ENCODE assay signal across 20 cellular contexts in the genomic region with DNA sequence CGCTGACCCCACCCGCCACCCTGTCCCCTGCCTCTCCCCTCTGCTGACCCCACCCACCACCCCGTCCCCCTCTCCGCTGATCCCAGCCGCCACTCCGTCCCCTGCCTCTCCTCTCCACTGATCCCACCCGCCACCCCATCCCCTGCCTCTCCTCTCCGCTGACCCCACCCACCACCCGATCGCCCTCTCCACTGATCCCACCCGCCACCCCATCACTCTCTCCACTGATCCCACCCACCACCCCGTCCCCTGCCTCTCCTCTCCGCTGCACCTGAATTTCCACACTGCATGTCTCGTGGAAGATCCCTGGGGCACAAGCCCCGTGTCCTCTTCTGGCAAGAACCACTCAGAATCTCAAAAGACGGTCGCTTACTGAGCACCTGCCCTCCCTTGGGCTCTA. TPM values are rescaled to one million over a fixed set of nuclear protein-coding genes. Genes with fewer than 3 reads are reported as not detected.
DNase-seq lines count a peak whose midpoint lies in the region; ATAC-seq, FAIRE-seq and TF ChIP-seq lines count a peak whose summit lies in the region.
"Had no signal": no experiment of that assay in that cellular context is flagged by ENCODE, and none has a peak within 500 bp of the region (broad histone marks: within the 10 kb centered on the region; RNA-seq: fewer than 3 reads in every experiment).

No MANE protein-coding gene starts in this region.

- FAIRE-seq in kidney (lab: Jason Lieb, UNC) = no peak
- FAIRE-seq: A549, D721Med, GM12892 had no signal

- DNase-seq in natural killer cell treated with Interleukin-12 subunit alpha and Interleukin-12 subunit beta and Interleukin-15 and Interleukin-18, amount 100 ng/mL, for 72 hours (ENCODE audit: low spot score) = peak; percentile 35
- DNase-seq in natural killer cell (no peak), kidney (peak; percentile 35), posterior vena cava (ENCODE audit: low spot score) (peak; percentile 12), upper lobe of right lung (peak; percentile 27), immature natural killer cell (no peak), COLO668 (lab: John Stamatoyannopoulos, UW; ENCODE audit: unreplicated experiment) (no peak)
- DNase-seq in activated naive CD4-positive, alpha-beta T cell treated with anti-CD3 and anti-CD28 coated beads for 36 hours = no peak
- DNase-seq: BE2C; CD4-positive, alpha-beta memory T cell; COR-L47; DMS153; DND-41; GDM1; H7 had no signal

- no peaks in the 10 kb centered on the region for H3K4me1 Mint-ChIP-seq in natural killer cell treated with Interleukin-12 subunit alpha and Interleukin-12 subunit beta and Interleukin-15 and Interleukin-18, amount 100 ng/mL, for 72 hours (ENCODE audit: low read depth in 2 of 2)
- H3K4me1 Mint-ChIP-seq in natural killer cell (no peaks in the 10 kb centered on the region), immature natural killer cell (no peaks in the 10 kb centered on the region)
- H3K4me1 Mint-ChIP-seq in activated naive CD4-positive, alpha-beta T cell treated with anti-CD3 and anti-CD28 coated beads for 36 hours (ENCODE audit: low read depth) = no peaks in the 10 kb centered on the region
- H3K4me1 Mint-ChIP-seq: CD4-positive, alpha-beta memory T cell; GM23338 had no signal

- H3K4me3 ChIP-seq in kidney (ENCODE audit: low read length in 2 of 2) (no peak overlapping the region), upper lobe of right lung (no peak overlapping the region)
- H3K4me3 ChIP-seq: A549, GM23338 had no signal

- intact Hi-C loops in natural killer cell (cut with micrococcal nuclease) = no loop called here
- intact Hi-C loops in kidney (cut with DNase I) = no loop called here
- intact Hi-C loops in posterior vena cava (cut with DNase I) = no loop called here
- intact Hi-C loops in upper lobe of right lung (cut with DNase I) = no loop called here
- intact Hi-C loops in activated naive CD4-positive, alpha-beta T cell treated with anti-CD3 and anti-CD28 coated beads for 36 hours (cut with micrococcal nuclease) = no loop called here

- no peak for ATAC-seq in natural killer cell treated with Interleukin-12 subunit alpha and Interleukin-12 subunit beta and Interleukin-15 and Interleukin-18, amount 100 ng/mL, for 72 hours
- no peak for ATAC-seq in natural killer cell
- ATAC-seq in upper lobe of right lung = no peak
- ATAC-seq: A549, GM23338 had no signal

- TF ChIP-seq CTCF in natural killer cell (IDR thresholded peaks at IDR 0.05) (no peak), kidney (IDR thresholded peaks at IDR 0.05; ENCODE audit: borderline replicate concordance, extremely low read depth, insufficient read depth) (no peak), upper lobe of right lung (IDR thresholded peaks at IDR 0.05) (no peak)

- no peak overlapping the region for H3K9ac ChIP-seq in kidney (ENCODE audit: low read length in 2 of 2)

- no peaks in the 10 kb centered on the region for H3K27me3 ChIP-seq in upper lobe of right lung
- H3K27me3 ChIP-seq: BE2C had no signal

- no peak overlapping the region for H3K4me3 Mint-ChIP-seq in natural killer cell treated with Interleukin-12 subunit alpha and Interleukin-12 subunit beta and Interleukin-15 and Interleukin-18, amount 100 ng/mL, for 72 hours
- H3K4me3 Mint-ChIP-seq in natural killer cell (no peak overlapping the region), immature natural killer cell (no peak overlapping the region)
- H3K4me3 Mint-ChIP-seq in activated naive CD4-positive, alpha-beta T cell treated with anti-CD3 and anti-CD28 coated beads for 36 hours = no peak overlapping the region
- H3K4me3 Mint-ChIP-seq: CD4-positive, alpha-beta memory T cell; GM23338 had no signal

- no peak overlapping the region for H3K27ac Mint-ChIP-seq in natural killer cell treated with Interleukin-12 subunit alpha and Interleukin-12 subunit beta and Interleukin-15 and Interleukin-18, amount 100 ng/mL, for 72 hours
- H3K27ac Mint-ChIP-seq in natural killer cell (no peak overlapping the region), immature natural killer cell (no peak overlapping the region)
- no peak overlapping the region for H3K27ac Mint-ChIP-seq in activated naive CD4-positive, alpha-beta T cell treated with anti-CD3 and anti-CD28 coated beads for 36 hours
- H3K27ac Mint-ChIP-seq: CD4-positive, alpha-beta memory T cell; GM23338 had no signal

- H3K9me3 ChIP-seq in kidney (ENCODE audit: control insufficient read depth in 1 of 2, low read length in 2 of 2) (no peaks in the 10 kb centered on the region), upper lobe of right lung (no peaks in the 10 kb centered on the region)
- H3K9me3 ChIP-seq: A549, BE2C had no signal

- no peaks in the 10 kb centered on the region for H3K36me3 Mint-ChIP-seq in natural killer cell treated with Interleukin-12 subunit alpha and Interleukin-12 subunit beta and Interleukin-15 and Interleukin-18, amount 100 ng/mL, for 72 hours
- no peaks in the 10 kb centered on the region for H3K36me3 Mint-ChIP-seq in natural killer cell
- no peaks in the 10 kb centered on the region for H3K36me3 Mint-ChIP-seq in immature natural killer cell
- H3K36me3 Mint-ChIP-seq in activated naive CD4-positive, alpha-beta T cell treated with anti-CD3 and anti-CD28 coated beads for 36 hours (ENCODE audit: low read depth) = no peaks in the 10 kb centered on the region
- H3K36me3 Mint-ChIP-seq: CD4-positive, alpha-beta memory T cell had no signal

- H3K4me1 ChIP-seq in kidney (ENCODE audit: control insufficient read depth in 1 of 2, insufficient read depth in 1 of 2, low read depth in 1 of 2, low read length in 2 of 2) (no peaks in the 10 kb centered on the region), upper lobe of right lung (no peaks in the 10 kb centered on the region)
- H3K4me1 ChIP-seq: A549 had no signal

- CTCF ChIA-PET in activated naive CD4-positive, alpha-beta T cell treated with anti-CD3 and anti-CD28 coated beads for 36 hours (lab: Charles Lee) = no interaction called here

- H3K27ac ChIP-seq in kidney (ENCODE audit: low read depth in 2 of 2, low read length in 2 of 2) (no peak overlapping the region), upper lobe of right lung (no peak overlapping the region)
- H3K27ac ChIP-seq: A549, C4-2B had no signal

- H3K27me3 Mint-ChIP-seq in natural killer cell treated with Interleukin-12 subunit alpha and Interleukin-12 subunit beta and Interleukin-15 and Interleukin-18, amount 100 ng/mL, for 72 hours = no peaks in the 10 kb centered on the region
- H3K27me3 Mint-ChIP-seq in natural killer cell (ENCODE audit: low read depth in 2 of 2) = peaks cover 0 to 3% of the 10 kb centered on the region in 2 donors
- H3K27me3 Mint-ChIP-seq in immature natural killer cell (ENCODE audit: low read depth in 3 of 3) = peaks cover 0 to 3% (median 0%) of the 10 kb centered on the region in 3 donors
- peaks cover 8% of the 10 kb centered on the region for H3K27me3 Mint-ChIP-seq in activated naive CD4-positive, alpha-beta T cell treated with anti-CD3 and anti-CD28 coated beads for 36 hours (ENCODE audit: low read depth)

- no peaks in the 10 kb centered on the region for H3K36me3 ChIP-seq in kidney (ENCODE audit: control insufficient read depth in 1 of 2, insufficient read depth in 2 of 2, low read length in 2 of 2)
- H3K36me3 ChIP-seq in upper lobe of right lung = no peaks in the 10 kb centered on the region
- H3K36me3 ChIP-seq: BE2C had no signal

- H3K9me3 Mint-ChIP-seq in natural killer cell treated with Interleukin-12 subunit alpha and Interleukin-12 subunit beta and Interleukin-15 and Interleukin-18, amount 100 ng/mL, for 72 hours = no peaks in the 10 kb centered on the region
- H3K9me3 Mint-ChIP-seq in natural killer cell (no peaks in the 10 kb centered on the region), immature natural killer cell (peaks cover 0 to 4% (median 0%) of the 10 kb centered on the region in 6 donors)
- no peaks in the 10 kb centered on the region for H3K9me3 Mint-ChIP-seq in activated naive CD4-positive, alpha-beta T cell treated with anti-CD3 and anti-CD28 coated beads for 36 hours
- H3K9me3 Mint-ChIP-seq: GM23338 had no signal

RNA-seq across cellular contexts. Expression of a gene that starts 53.4 kb away (rescaled TPM):
- not detected for total RNA-seq in natural killer cell treated with Interleukin-12 subunit alpha and Interleukin-12 subunit beta and Interleukin-15 and Interleukin-18, amount 100 ng/mL, for 72 hours
- total RNA-seq in natural killer cell (under 1 TPM in 1 of 3 donors, not detected in 2; 0.18 TPM), kidney (33.7 TPM), posterior vena cava (10 to 100 TPM; 29.2 to 38.2 TPM), upper lobe of right lung (26.0 TPM)
- polyA plus RNA-seq in kidney (ENCODE audit: insufficient read depth, low read depth, low replicate concordance) (2.9 TPM), immature natural killer cell (not detected)
- total RNA-seq in activated naive CD4-positive, alpha-beta T cell treated with anti-CD3 and anti-CD28 coated beads for 36 hours = not detected
- total RNA-seq: CD4-positive, alpha-beta memory T cell had no signal
- polyA plus RNA-seq: CD4-positive, alpha-beta memory T cell had no signal

Comparison
In these comparisons a context has a peak if more than half of its experiments do, and no peak if none do; other contexts are left out.
1. DNase-seq: peak in natural killer cell treated with Interleukin-12 subunit alpha and Interleukin-12 subunit beta and Interleukin-15 and Interleukin-18, amount 100 ng/mL, for 72 hours (single experiment), kidney (single experiment), posterior vena cava (single experiment) and upper lobe of right lung (single experiment); none in natural killer cell (single experiment), immature natural killer cell (0 of 3), activated naive CD4-positive, alpha-beta T cell treated with anti-CD3 and anti-CD28 coated beads for 36 hours (single experiment) and COLO668 (single experiment).
2. RNA of a gene that starts 53.4 kb away (total RNA-seq): 29.2 to 38.2 TPM in posterior vena cava, 33.7 TPM in kidney (single experiment) and 26.0 TPM in upper lobe of right lung (single experiment); not detected in natural killer cell treated with Interleukin-12 subunit alpha and Interleukin-12 subunit beta and Interleukin-15 and Interleukin-18, amount 100 ng/mL, for 72 hours, 0.18 TPM in natural killer cell and not detected in activated naive CD4-positive, alpha-beta T cell treated with anti-CD3 and anti-CD28 coated beads for 36 hours; every median in the first group is over 10 times any median in the second.